8 cellular contexts compared by ENCODE assay signal in genomic region chr11:116773203-116774112, GRCh38. TPM values are rescaled to one million over a fixed set of nuclear protein-coding genes. Genes with fewer than 3 reads are reported as not detected.
DNase-seq lines count a peak whose midpoint lies in the region; ATAC-seq and TF ChIP-seq lines count a peak whose summit lies in the region.

No MANE protein-coding gene starts in this region.

- CTCF ChIA-PET in T-cell (lab: Charles Lee) = interaction anchor here (0.6 to 3.2 kb wide), 3 partner anchors 13 to 63 kb away, joined by 3 to 11 read pairs (median 4); partner anchors contain the start of gene APOA5 (in 1 of the 2)

- ATAC-seq in GM19043 (IDR thresholded peaks at IDR 0.05; ENCODE audit: low read depth, unreplicated experiment) = peak; percentile 36
- ATAC-seq in HG03439 (IDR thresholded peaks at IDR 0.05; ENCODE audit: unreplicated experiment) = peak; percentile 27
- ATAC-seq in T-cell (replicated peaks in 1 of 4) = peak in 2 of 4 experiments; percentile 45 to 47

- TF ChIP-seq CTCF in C4-2B (conservative IDR thresholded peaks at IDR 0.05) = no peak
- TF ChIP-seq CTCF in fibroblast of mammary gland (conservative IDR thresholded peaks at IDR 0.05; ENCODE audit: control insufficient read depth, insufficient read depth, low read depth, low read length) = no peak

- POLR2A ChIA-PET in T-cell (lab: Charles Lee) = interaction anchor here (0.6 to 1.6 kb wide), 6 partner anchors 11 to 458 kb away, joined by 3 to 11 read pairs (median 3); partner anchors contain the start of gene ZPR1 (in 1 of the 2)

- peaks cover 22% of the 10 kb centered on the region for H3K4me1 ChIP-seq in neuron (ENCODE audit: insufficient read depth, low read length)

- no peaks in the 10 kb centered on the region for H3K27me3 Mint-ChIP-seq in T-cell

- peak overlapping the region; percentile 94 for H3K27ac ChIP-seq in C4-2B

- H3K36me3 ChIP-seq in neuron (ENCODE audit: insufficient read depth, low read length) = peaks cover 27% of the 10 kb centered on the region

- H3K4me1 Mint-ChIP-seq in T-cell = peaks cover 32 to 39% (median 39%) of the 10 kb centered on the region in 3 donors

- H3K9me3 ChIP-seq in neuron (ENCODE audit: low read length) = no peaks in the 10 kb centered on the region

- peak overlapping the region; percentile 91 to 99 (median 98) for H3K4me3 Mint-ChIP-seq in T-cell

- DNase-seq in T-cell (no peak), fibroblast of mammary gland (ENCODE audit: low read depth) (no peak), iPS-NIHi7 (ENCODE audit: extremely low spot score) (no peak), NCI-H1436 treated with DMSO at 0.1 percent for 48 hours (lab: John Stamatoyannopoulos, UW) (no peak)

- H3K27me3 ChIP-seq in neuron (ENCODE audit: insufficient read depth, low read length) = no peaks in the 10 kb centered on the region

- H3K4me3 ChIP-seq in fibroblast of mammary gland (ENCODE audit: control insufficient read depth, low read depth, low read length) = peak overlapping the region; percentile 62
- peak overlapping the region; percentile 87 for H3K4me3 ChIP-seq in neuron (ENCODE audit: low read length)

- peak overlapping the region; percentile 74 for H2AFZ ChIP-seq in neuron (ENCODE audit: low read depth, low read length)

- no peaks in the 10 kb centered on the region for H3K9me3 Mint-ChIP-seq in T-cell

- peak overlapping the region; percentile 98 to 99 for H3K27ac Mint-ChIP-seq in T-cell

- peaks cover 29% of the 10 kb centered on the region for H3K36me3 Mint-ChIP-seq in T-cell

RNA-seq across cellular contexts. Expression of gene BUD13, which starts 0.7 kb away (rescaled TPM):
- total RNA-seq in T-cell = 10 to 100 TPM in 4 of 5 donors, 1 to 10 TPM in 1; 9.8 to 23.0 (median 20.5) TPM

RNA-seq across cellular contexts. Expression of gene ZPR1, which starts 14.4 kb away (rescaled TPM):
- 100 to 1,000 TPM in 2 of 5 donors, 10 to 100 TPM in 3; 57.8 to 113 (median 62.2) TPM for total RNA-seq in T-cell

RNA-seq across cellular contexts. Expression of gene APOA5, which starts 18.2 kb away (rescaled TPM):
- total RNA-seq in T-cell = under 1 TPM in 2 of 5 donors, not detected in 3; 0.19 to 0.85 TPM

RNA-seq across cellular contexts. Expression of gene APOA4, which starts 49.6 kb away (rescaled TPM):
- not detected for total RNA-seq in T-cell

RNA-seq across cellular contexts. Expression of gene APOC3, which starts 56.2 kb away (rescaled TPM):
- total RNA-seq in T-cell = 1 to 10 TPM in 3 of 5 donors, not detected in 2; 3.3 to 4.1 (median 3.7) TPM
